ENCODE assay signal across 22 cellular contexts in the genomic region with DNA sequence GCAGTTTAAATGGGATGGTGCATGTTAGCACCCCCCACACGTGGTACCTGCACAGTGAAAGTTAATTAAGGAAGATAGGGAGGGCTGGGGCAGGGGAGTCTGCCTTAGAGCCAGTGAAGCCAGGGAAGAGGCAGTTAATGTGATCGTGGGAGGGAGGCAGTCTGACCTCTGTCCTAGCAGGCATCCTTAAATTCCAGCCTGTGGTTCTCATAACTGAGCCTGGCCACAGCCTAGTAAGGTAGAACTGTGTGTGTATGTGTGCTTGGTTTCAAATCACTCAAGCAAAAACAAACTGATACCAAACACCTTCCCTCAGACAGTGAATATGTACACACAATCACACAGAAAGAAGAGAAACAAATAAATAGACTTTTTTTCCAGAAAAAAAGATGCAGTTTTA.
"Had no signal": no experiment of that assay in that cellular context is flagged by ENCODE, and none has a peak within 500 bp of the region (broad histone marks: within the 10 kb centered on the region; RNA-seq: fewer than 3 reads in every experiment).

No MANE protein-coding gene starts in this region.

- H3K27ac Mint-ChIP-seq: activated CD8-positive, alpha-beta T cell treated with anti-CD3 and anti-CD28 coated beads, Interleukin-2, amount 10 ng/mL, durations not matched to agents 7 days and 5 days; activated naive CD4-positive, alpha-beta T cell treated with anti-CD3 and anti-CD28 coated beads, Interleukin-2, amount 50 U/mL, for 24 hours; T-helper 1 cell treated with Interleukin-12 subunit alpha and Interleukin-12 subunit beta and Interleukin-4 antibody, amounts not matched to agents 30 μg/mL and 1 μg/mL, for 36 hours; WTC11 had no signal

- H3K36me3 ChIP-seq: ascending aorta had no signal

- H3K27me3 Mint-ChIP-seq: activated naive CD4-positive, alpha-beta T cell treated with anti-CD3 and anti-CD28 coated beads, Interleukin-2, amount 50 U/mL, for 24 hours had no signal

- H3K9me3 ChIP-seq: ascending aorta, body of pancreas had no signal

- ATAC-seq: activated CD8-positive, alpha-beta T cell treated with anti-CD3 and anti-CD28 coated beads, Interleukin-2, amount 10 ng/mL, durations not matched to agents 7 days and 5 days; body of pancreas; PC-3; WTC11 had no signal

- DNase-seq: activated CD4-positive, alpha-beta T cell treated with anti-CD3 and anti-CD28 coated beads for 48 hours; activated CD4-positive, alpha-beta T cell treated with anti-CD3 and anti-CD28 coated beads, Interleukin-2, amount 50 U/mL, for 4 hours; activated CD4-positive, CD25-positive, alpha-beta regulatory T cell treated with anti-CD3 and anti-CD28 coated beads, Interleukin-2, amount 50 U/mL, for 72 hours; activated CD8-positive, alpha-beta memory T cell treated with anti-CD3 and anti-CD28 coated beads, Interleukin-2, amount 50 U/mL, for 48 hours; activated CD8-positive, alpha-beta T cell treated with anti-CD3 and anti-CD28 coated beads, Interleukin-2, amount 10 ng/mL, durations not matched to agents 7 days and 5 days; activated T-cell treated with anti-CD3 and anti-CD28 coated beads, Interleukin-2, amount 50 U/mL, for 1 hour; amniotic stem cell; body of pancreas; central memory CD4-positive, alpha-beta T cell; KG1; NCI-H1048; NCI-H146; NCI-H187 treated with DMSO at 0.1 percent for 48 hours; NCI-H2081 treated with DMSO at 0.1 percent for 48 hours; NCI-H446; PC-3; SHP77 treated with DMSO at 0.1 percent for 48 hours; T-helper 9 cell had no signal

- H3K27ac ChIP-seq: ascending aorta, body of pancreas had no signal

- H3K4me1 ChIP-seq: ascending aorta had no signal

- H3K4me3 ChIP-seq: ascending aorta, body of pancreas had no signal

- H3K27me3 ChIP-seq: ascending aorta, body of pancreas had no signal

- H3K4me3 Mint-ChIP-seq: activated CD8-positive, alpha-beta T cell treated with anti-CD3 and anti-CD28 coated beads, Interleukin-2, amount 10 ng/mL, durations not matched to agents 7 days and 5 days; activated naive CD4-positive, alpha-beta T cell treated with anti-CD3 and anti-CD28 coated beads, Interleukin-2, amount 50 U/mL, for 24 hours; T-helper 1 cell treated with Interleukin-12 subunit alpha and Interleukin-12 subunit beta and Interleukin-4 antibody, amounts not matched to agents 30 μg/mL and 1 μg/mL, for 36 hours; WTC11 had no signal

- H3K36me3 Mint-ChIP-seq: activated naive CD4-positive, alpha-beta T cell treated with anti-CD3 and anti-CD28 coated beads, Interleukin-2, amount 50 U/mL, for 24 hours; WTC11 had no signal

- H3K4me1 Mint-ChIP-seq: activated naive CD4-positive, alpha-beta T cell treated with anti-CD3 and anti-CD28 coated beads, Interleukin-2, amount 50 U/mL, for 24 hours had no signal

- H3K9me3 Mint-ChIP-seq: activated naive CD4-positive, alpha-beta T cell treated with anti-CD3 and anti-CD28 coated beads, Interleukin-2, amount 50 U/mL, for 24 hours; T-helper 1 cell treated with Interleukin-12 subunit alpha and Interleukin-12 subunit beta and Interleukin-4 antibody, amounts not matched to agents 30 μg/mL and 1 μg/mL, for 36 hours had no signal
